Comparison of ENCODE assay signal across 10 cellular contexts in genomic region chr12:124852329-124852831, GRCh38. TPM values are rescaled to one million over a fixed set of nuclear protein-coding genes. Genes with fewer than 3 reads are reported as not detected.
DNase-seq lines count a peak whose midpoint lies in the region; ATAC-seq and TF ChIP-seq lines count a peak whose summit lies in the region.
"Had no signal": no experiment of that assay in that cellular context is flagged by ENCODE, and none has a peak within 500 bp of the region (broad histone marks: within the 10 kb centered on the region; RNA-seq: fewer than 3 reads in every experiment).

No MANE protein-coding gene starts in this region.

- H2AFZ ChIP-seq in hepatocyte = no peak overlapping the region

- H3K27ac ChIP-seq in hepatocyte = peak overlapping the region; percentile 91

- H3K79me2 ChIP-seq in hepatocyte = peaks cover 46% of the 10 kb centered on the region

- no peaks in the 10 kb centered on the region for H3K9me3 ChIP-seq in hepatocyte (ENCODE audit: low read depth)

- H3K27ac Mint-ChIP-seq in WTC11 = no peak overlapping the region
- H3K27ac Mint-ChIP-seq: activated naive CD8-positive, alpha-beta T cell had no signal

- H3K36me3 ChIP-seq in hepatocyte (replicated peaks; ENCODE audit: insufficient read depth, low read depth) = no peaks in the 10 kb centered on the region

- 55% methylated on average over 13 of the region's 13 CpGs for WGBS in hepatocyte (ENCODE audit: low lambda C conversion rate, missing lambda C conversion rate)

- ATAC-seq in WTC11 = no peak
- ATAC-seq in sciatic nerve = peak; percentile 85
- no peak for ATAC-seq in HG02870 (IDR thresholded peaks at IDR 0.05; ENCODE audit: unreplicated experiment)

- H3K27me3 Mint-ChIP-seq in WTC11 (ENCODE audit: low read depth) = no peaks in the 10 kb centered on the region
- H3K27me3 Mint-ChIP-seq: activated naive CD8-positive, alpha-beta T cell had no signal

- CTCF ChIA-PET in WTC11 (lab: Charles Lee) = no interaction called here

- H3K4me3 Mint-ChIP-seq in WTC11 = no peak overlapping the region
- H3K4me3 Mint-ChIP-seq: activated naive CD8-positive, alpha-beta T cell had no signal

- peak; percentile 84 for DNase-seq in GF-D8 (lab: John Stamatoyannopoulos, UW)
- DNase-seq in WTC11 (ENCODE audit: low spot score) = no peak
- DNase-seq in hepatocyte (ENCODE audit: low spot score) = peak; percentile 72
- DNase-seq in sciatic nerve (ENCODE audit: low spot score) = no peak
- DNase-seq in D341Med (ENCODE audit: low spot score) = no peak
- DNase-seq in stimulated activated CD4-positive, alpha-beta T cell treated with anti-CD3 and anti-CD28 coated beads, Interleukin-2, amount 100 ng/mL, for 48 hours = no peak
- DNase-seq in NCI-H1694 treated with DMSO at 0.1 percent for 48 hours (lab: John Stamatoyannopoulos, UW) = no peak
- DNase-seq: NCI-H774 had no signal

- peak overlapping the region; percentile 23 for H3K4me2 ChIP-seq in hepatocyte

- no peak overlapping the region for H3K4me3 ChIP-seq in hepatocyte

- no peak for TF ChIP-seq CTCF in WTC11 (IDR thresholded peaks at IDR 0.05)
- TF ChIP-seq CTCF in hepatocyte (IDR thresholded peaks at IDR 0.05; ENCODE audit: poor library complexity) = no peak

- H3K4me1 Mint-ChIP-seq in WTC11 = peaks cover 23% of the 10 kb centered on the region

- H4K20me1 ChIP-seq in hepatocyte (ENCODE audit: insufficient read depth, poor library complexity, severe bottlenecking) = no peaks in the 10 kb centered on the region

- H3K27me3 ChIP-seq in hepatocyte = no peaks in the 10 kb centered on the region

- POLR2A ChIA-PET in WTC11 (lab: Charles Lee) = no interaction called here

- intact Hi-C loops in sciatic nerve (cut with DNase I) = no loop called here

- H3K9me3 Mint-ChIP-seq in WTC11 = peaks cover 5% of the 10 kb centered on the region; the same call in 1 of the 2 replicates

- H3K9me2 ChIP-seq in hepatocyte (replicated peaks; ENCODE audit: insufficient read depth) = no peaks in the 10 kb centered on the region

- peaks cover 27% of the 10 kb centered on the region for H3K4me1 ChIP-seq in hepatocyte (ENCODE audit: insufficient read depth)

- H3K36me3 Mint-ChIP-seq in WTC11 = peaks cover 10% of the 10 kb centered on the region

TF ChIP-seq in WTC11, 78 proteins besides CTCF, POLR2A, EP300 and RAD21:
- TF ChIP-seq, protein P1, sequence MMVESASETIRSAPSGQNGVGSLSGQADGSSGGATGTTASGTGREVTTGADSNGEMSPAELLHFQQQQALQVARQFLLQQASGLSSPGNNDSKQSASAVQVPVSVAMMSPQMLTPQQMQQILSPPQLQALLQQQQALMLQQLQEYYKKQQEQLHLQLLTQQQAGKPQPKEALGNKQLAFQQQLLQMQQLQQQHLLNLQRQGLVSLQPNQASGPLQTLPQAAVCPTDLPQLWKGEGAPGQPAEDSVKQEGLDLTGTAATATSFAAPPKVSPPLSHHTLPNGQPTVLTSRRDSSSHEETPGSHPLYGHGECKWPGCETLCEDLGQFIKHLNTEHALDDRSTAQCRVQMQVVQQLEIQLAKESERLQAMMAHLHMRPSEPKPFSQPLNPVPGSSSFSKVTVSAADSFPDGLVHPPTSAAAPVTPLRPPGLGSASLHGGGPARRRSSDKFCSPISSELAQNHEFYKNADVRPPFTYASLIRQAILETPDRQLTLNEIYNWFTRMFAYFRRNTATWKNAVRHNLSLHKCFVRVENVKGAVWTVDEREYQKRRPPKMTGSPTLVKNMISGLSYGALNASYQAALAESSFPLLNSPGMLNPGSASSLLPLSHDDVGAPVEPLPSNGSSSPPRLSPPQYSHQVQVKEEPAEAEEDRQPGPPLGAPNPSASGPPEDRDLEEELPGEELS (CRISPR knock-in tag; IDR thresholded peaks at IDR 0.05) = no peak
- TF ChIP-seq GABPB1 (CRISPR knock-in tag; IDR thresholded peaks at IDR 0.05) = peak; percentile 69

RNA-seq across cellular contexts. Expression of gene SCARB1, which starts 11.3 kb away (rescaled TPM):
- total RNA-seq in WTC11 (2021) = 68.3 to 71.0 TPM (median 70.8 TPM) in 3 replicates
- 50.4 and 51.5 TPM in 2 replicates for total RNA-seq in hepatocyte
- polyA plus RNA-seq in hepatocyte = 68.1 and 90.0 TPM in 2 replicates
- total RNA-seq in sciatic nerve = 69.2 TPM

Comparison
In these comparisons a context has a peak if more than half of its experiments do, and no peak if none do; other contexts are left out.
1. DNase-seq: peak in GF-D8 (single experiment) and hepatocyte (single experiment); none in WTC11 (single experiment), sciatic nerve (single experiment), D341Med (single experiment), stimulated activated CD4-positive, alpha-beta T cell treated with anti-CD3 and anti-CD28 coated beads, Interleukin-2, amount 100 ng/mL, for 48 hours (0 of 2) and NCI-H1694 treated with DMSO at 0.1 percent for 48 hours (single experiment).